Comparison of ENCODE assay signal across 23 cellular contexts in the genomic region with DNA sequence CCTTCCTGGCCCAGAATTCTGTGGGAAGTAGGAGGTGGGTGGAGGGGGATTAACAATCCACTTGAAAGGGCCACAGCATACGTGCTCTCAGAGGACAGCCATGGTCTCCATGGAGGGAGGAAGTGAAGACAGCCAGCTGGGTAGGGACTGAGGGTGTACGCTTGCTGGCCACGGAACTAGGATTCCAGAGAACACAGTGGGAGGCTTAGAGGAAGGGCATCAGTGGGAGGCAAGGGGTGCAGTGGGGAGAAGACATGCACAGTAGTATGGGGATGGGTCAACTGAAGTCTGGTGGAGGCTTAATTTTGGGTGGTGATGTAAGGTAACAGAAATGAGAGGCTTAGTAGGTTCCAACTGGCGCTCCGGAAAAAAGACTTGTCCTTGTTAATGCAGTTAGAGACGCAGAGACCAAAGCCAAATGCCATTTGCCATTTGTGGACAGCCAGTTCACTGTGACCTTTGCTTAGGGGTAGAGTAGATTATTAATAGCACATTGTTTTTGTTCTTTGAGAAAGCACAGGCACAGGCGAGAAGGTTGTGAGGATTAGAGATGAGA.
DNase-seq lines count a peak whose midpoint lies in the region; ATAC-seq and TF ChIP-seq lines count a peak whose summit lies in the region.
"Had no signal": no experiment of that assay in that cellular context is flagged by ENCODE, and none has a peak within 500 bp of the region (broad histone marks: within the 10 kb centered on the region; RNA-seq: fewer than 3 reads in every experiment).

No MANE protein-coding gene starts in this region.

- no peaks in the 10 kb centered on the region for H3K4me1 ChIP-seq in HEK293 (ENCODE audit: control insufficient read depth, insufficient read depth, low read length)
- H3K4me1 ChIP-seq in right lobe of liver = no peaks in the 10 kb centered on the region
- peaks cover 19 to 22% (median 21%) of the 10 kb centered on the region in 3 donors for H3K4me1 ChIP-seq in skeletal muscle tissue (ENCODE audit: control insufficient read depth in 3 of 3, insufficient read depth in 3 of 3, low read length in 3 of 3)
- peaks cover 0 to 9% (median 5%) of the 10 kb centered on the region in 4 donors for H3K4me1 ChIP-seq in upper lobe of left lung
- H3K4me1 ChIP-seq: SJSA1 had no signal

- no peak for TF ChIP-seq POLR2A in right lobe of liver (IDR thresholded peaks at IDR 0.05)
- no peak for TF ChIP-seq POLR2A in upper lobe of left lung (IDR thresholded peaks at IDR 0.05)

- H3K4me3 ChIP-seq in HEK293 (ENCODE audit: low read depth, low read length) (no peak overlapping the region), fibroblast of villous mesenchyme (ENCODE audit: low read depth, low read length) (no peak overlapping the region), right lobe of liver (no peak overlapping the region), skeletal muscle tissue (ENCODE audit: low read length in 3 of 3) (peak overlapping the region; percentile 33 to 60 (median 45)), upper lobe of left lung (no peak overlapping the region)
- H3K4me3 ChIP-seq: GM23248, SJSA1, smooth muscle cell had no signal

- no peak for TF ChIP-seq CTCF in HEK293 (tag by site-specific recombination; IDR thresholded peaks at IDR 0.05)
- TF ChIP-seq CTCF in fibroblast of villous mesenchyme (IDR thresholded peaks at IDR 0.05; ENCODE audit: insufficient read depth, low read depth, low read length) = no peak
- TF ChIP-seq CTCF in right lobe of liver (IDR thresholded peaks at IDR 0.05) = no peak
- no peak for TF ChIP-seq CTCF in upper lobe of left lung (IDR thresholded peaks at IDR 0.05)

- ATAC-seq in right lobe of liver (peak; percentile 24 to 43 (median 38)), upper lobe of left lung (ENCODE audit: low FRiP score in 2 of 2) (no peak), HG02642 (IDR thresholded peaks at IDR 0.05; ENCODE audit: poor library complexity, unreplicated experiment) (no peak), HG02981 (IDR thresholded peaks at IDR 0.05; ENCODE audit: unreplicated experiment) (no peak)
- ATAC-seq: activated CD4-positive, alpha-beta T cell treated with anti-CD3 and anti-CD28 coated beads for 36 hours had no signal

- H3K27me3 ChIP-seq in right lobe of liver (no peaks in the 10 kb centered on the region), skeletal muscle tissue (ENCODE audit: control insufficient read depth in 3 of 3, insufficient read depth in 3 of 3, low read length in 3 of 3) (no peaks in the 10 kb centered on the region), upper lobe of left lung (no peaks in the 10 kb centered on the region)
- H3K27me3 ChIP-seq: SJSA1 had no signal

- H3K36me3 ChIP-seq in HEK293 (ENCODE audit: control insufficient read depth in 2 of 2, insufficient read depth in 1 of 2, low read length in 2 of 2) (no peaks in the 10 kb centered on the region), right lobe of liver (no peaks in the 10 kb centered on the region), skeletal muscle tissue (ENCODE audit: control insufficient read depth in 3 of 3, insufficient read depth in 3 of 3, low read length in 3 of 3) (no peaks in the 10 kb centered on the region), upper lobe of left lung (no peaks in the 10 kb centered on the region)
- H3K36me3 ChIP-seq: SJSA1 had no signal

- no peak for TF ChIP-seq EP300 in upper lobe of left lung (IDR thresholded peaks at IDR 0.05)

- intact Hi-C loops in right lobe of liver (cut with DNase I) = no loop called here

- WGBS in right lobe of liver (ENCODE audit: insufficient coverage, low coverage, low lambda C conversion rate, missing lambda C conversion rate) = 58% methylated on average over 7 of the region's 7 CpGs
- WGBS in upper lobe of left lung, 2 donors = 53 to 72% methylated on average over 7 of the region's 7 CpGs

- POLR2A ChIA-PET in HEK293 (lab: Yijun Ruan, JAX) = no interaction called here

- no peaks in the 10 kb centered on the region for H3K9me3 ChIP-seq in HEK293 (ENCODE audit: control insufficient read depth, insufficient read depth, low read depth, low read length)
- H3K9me3 ChIP-seq in right lobe of liver = no peaks in the 10 kb centered on the region
- H3K9me3 ChIP-seq in skeletal muscle tissue (ENCODE audit: control insufficient read depth in 3 of 3, low read length in 3 of 3) = no peaks in the 10 kb centered on the region
- H3K9me3 ChIP-seq in upper lobe of left lung = no peaks in the 10 kb centered on the region
- H3K9me3 ChIP-seq: SJSA1 had no signal

- peak overlapping the region in 1 of 3 donors; percentile 61 for H3K9ac ChIP-seq in skeletal muscle tissue (ENCODE audit: low read depth in 1 of 3, low read length in 3 of 3)
- H3K9ac ChIP-seq: GM23248 had no signal

- peak; percentile 2 for DNase-seq in fibroblast of villous mesenchyme (ENCODE audit: low read depth)
- DNase-seq in right lobe of liver = no peak
- DNase-seq in upper lobe of left lung = no peak
- DNase-seq in HPDE6-E6E7 (ENCODE audit: extremely low spot score) = no peak
- DNase-seq: activated CD4-positive, alpha-beta T cell treated with anti-CD3 and anti-CD28 coated beads for 36 hours; activated naive CD4-positive, alpha-beta T cell treated with anti-CD3 and anti-CD28 coated beads for 36 hours; activated T-cell treated with anti-CD3 and anti-CD28 coated beads, Interleukin-2, amount 50 U/mL, for 48 hours; cerebellar nuclear complex; EL; erythroblast; GM23248; IMR-90; mesendoderm; NCI-H2081; NK-92 treated with Interleukin-12 subunit alpha and Interleukin-12 subunit beta, amount 100 ng/mL, for 24 hours; posterior cingulate gyrus; T-helper 1 cell had no signal

- CTCF ChIA-PET in HEK293 (lab: Yijun Ruan, JAX) = no interaction called here

- H3K27ac ChIP-seq in HEK293 (ENCODE audit: extremely low read depth, low read depth, low read length) = no peak overlapping the region
- H3K27ac ChIP-seq in right lobe of liver = no peak overlapping the region
- H3K27ac ChIP-seq in skeletal muscle tissue (ENCODE audit: low read depth, low read length) = peak overlapping the region; percentile 73
- H3K27ac ChIP-seq in upper lobe of left lung = peak overlapping the region in 1 of 4 donors; percentile 50
- H3K27ac ChIP-seq: GM23248, SJSA1 had no signal

TF ChIP-seq in HEK293, 187 proteins besides CTCF, POLR2A, EP300 and RAD21 (continues in another document):
- peak; percentile 92 for TF ChIP-seq ZFHX2 (tag by site-specific recombination; conservative IDR thresholded peaks at IDR 0.05)
- no peak for TF ChIP-seq ZNF366 (tag by site-specific recombination; conservative IDR thresholded peaks at IDR 0.05)
- TF ChIP-seq, protein P1, sequence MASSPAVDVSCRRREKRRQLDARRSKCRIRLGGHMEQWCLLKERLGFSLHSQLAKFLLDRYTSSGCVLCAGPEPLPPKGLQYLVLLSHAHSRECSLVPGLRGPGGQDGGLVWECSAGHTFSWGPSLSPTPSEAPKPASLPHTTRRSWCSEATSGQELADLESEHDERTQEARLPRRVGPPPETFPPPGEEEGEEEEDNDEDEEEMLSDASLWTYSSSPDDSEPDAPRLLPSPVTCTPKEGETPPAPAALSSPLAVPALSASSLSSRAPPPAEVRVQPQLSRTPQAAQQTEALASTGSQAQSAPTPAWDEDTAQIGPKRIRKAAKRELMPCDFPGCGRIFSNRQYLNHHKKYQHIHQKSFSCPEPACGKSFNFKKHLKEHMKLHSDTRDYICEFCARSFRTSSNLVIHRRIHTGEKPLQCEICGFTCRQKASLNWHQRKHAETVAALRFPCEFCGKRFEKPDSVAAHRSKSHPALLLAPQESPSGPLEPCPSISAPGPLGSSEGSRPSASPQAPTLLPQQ (tag by site-specific recombination; IDR thresholded peaks at IDR 0.05) = no peak
- TF ChIP-seq, protein P2, sequence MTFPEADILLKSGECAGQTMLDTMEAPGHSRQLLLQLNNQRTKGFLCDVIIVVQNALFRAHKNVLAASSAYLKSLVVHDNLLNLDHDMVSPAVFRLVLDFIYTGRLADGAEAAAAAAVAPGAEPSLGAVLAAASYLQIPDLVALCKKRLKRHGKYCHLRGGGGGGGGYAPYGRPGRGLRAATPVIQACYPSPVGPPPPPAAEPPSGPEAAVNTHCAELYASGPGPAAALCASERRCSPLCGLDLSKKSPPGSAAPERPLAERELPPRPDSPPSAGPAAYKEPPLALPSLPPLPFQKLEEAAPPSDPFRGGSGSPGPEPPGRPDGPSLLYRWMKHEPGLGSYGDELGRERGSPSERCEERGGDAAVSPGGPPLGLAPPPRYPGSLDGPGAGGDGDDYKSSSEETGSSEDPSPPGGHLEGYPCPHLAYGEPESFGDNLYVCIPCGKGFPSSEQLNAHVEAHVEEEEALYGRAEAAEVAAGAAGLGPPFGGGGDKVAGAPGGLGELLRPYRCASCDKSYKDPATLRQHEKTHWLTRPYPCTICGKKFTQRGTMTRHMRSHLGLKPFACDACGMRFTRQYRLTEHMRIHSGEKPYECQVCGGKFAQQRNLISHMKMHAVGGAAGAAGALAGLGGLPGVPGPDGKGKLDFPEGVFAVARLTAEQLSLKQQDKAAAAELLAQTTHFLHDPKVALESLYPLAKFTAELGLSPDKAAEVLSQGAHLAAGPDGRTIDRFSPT (tag by site-specific recombination; IDR thresholded peaks at IDR 0.05) = no peak
- TF ChIP-seq PRDM4 (tag by site-specific recombination; IDR thresholded peaks at IDR 0.05) = no peak

Comparison
In these comparisons a context has a peak if more than half of its experiments do, and no peak if none do; other contexts are left out.
1. H3K4me3 ChIP-seq: peak in skeletal muscle tissue (3 of 3); none in HEK293 (single experiment), fibroblast of villous mesenchyme (single experiment), right lobe of liver (0 of 3) and upper lobe of left lung (0 of 4).
2. ATAC-seq: peak in right lobe of liver (4 of 4); none in upper lobe of left lung (0 of 2), HG02642 (single experiment) and HG02981 (single experiment).